In the genomic region with DNA sequence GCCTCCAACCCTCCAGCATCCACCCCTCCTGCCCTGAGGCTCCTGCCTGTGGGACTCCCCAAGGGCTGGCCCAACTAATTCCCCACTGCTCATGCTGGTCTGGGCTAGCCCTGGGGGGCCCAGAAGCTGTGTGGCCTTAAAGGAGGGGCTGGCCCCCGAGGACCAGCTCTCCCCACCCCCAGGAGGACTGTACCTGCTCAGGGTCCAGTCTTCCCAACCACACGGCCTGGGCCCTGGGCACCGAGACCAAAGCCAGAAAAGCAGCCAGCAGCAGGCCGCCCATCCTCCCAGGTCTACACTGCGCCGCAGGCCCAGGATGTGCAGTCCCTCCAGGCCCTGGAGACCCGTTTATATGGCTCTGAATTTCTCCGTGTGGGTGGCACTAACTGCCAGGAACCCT, we compare ENCODE assay signal across 24 cellular contexts. TPM values are rescaled to one million over a fixed set of nuclear protein-coding genes. Genes with fewer than 3 reads are reported as not detected.
DNase-seq lines count a peak whose midpoint lies in the region; TF ChIP-seq lines count a peak whose summit lies in the region.
"Had no signal": no experiment of that assay in that cellular context is flagged by ENCODE, and none has a peak within 500 bp of the region (broad histone marks: within the 10 kb centered on the region; RNA-seq: fewer than 3 reads in every experiment).

A gene with protein sequence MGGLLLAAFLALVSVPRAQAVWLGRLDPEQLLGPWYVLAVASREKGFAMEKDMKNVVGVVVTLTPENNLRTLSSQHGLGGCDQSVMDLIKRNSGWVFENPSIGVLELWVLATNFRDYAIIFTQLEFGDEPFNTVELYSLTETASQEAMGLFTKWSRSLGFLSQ (minus strand): TSS at position 325 of the 400 bp plus-strand sequence. CDS start 42 bp downstream, at position 283.

- H3K4ac ChIP-seq in neuronal stem cell (ENCODE audit: low read length), result no peak within 1 kb of the TSS

- peaks cover 12% of the 10 kb centered on the region for H3K9me3 Mint-ChIP-seq in activated CD4-positive, alpha-beta T cell treated with anti-CD3 and anti-CD28 coated beads, Interleukin-2, amount 10 ng/mL, durations not matched to agents 7 days and 5 days
- H3K9me3 Mint-ChIP-seq in glutamatergic neuron (ENCODE audit: unreplicated experiment), result peaks cover 3% of the 10 kb centered on the region

- H2BK120ac ChIP-seq in neuronal stem cell (ENCODE audit: low read depth, low read length), result no peak within 1 kb of the TSS

- TF ChIP-seq CTCF in glutamatergic neuron (IDR thresholded peaks at IDR 0.05; ENCODE audit: partially characterized antibody, unreplicated experiment) (no peak), vagina (IDR thresholded peaks at IDR 0.05) (no peak), WERI-Rb-1 (IDR thresholded peaks at IDR 0.05; ENCODE audit: low read depth, low read length) (no peak)

- H3K27ac ChIP-seq in neuronal stem cell (replicated peaks; ENCODE audit: low read length) (no peak within 1 kb of the TSS), vagina (no peak within 1 kb of the TSS), WERI-Rb-1 (no peak within 1 kb of the TSS)
- H3K27ac ChIP-seq: brain microvascular endothelial cell, colonic mucosa, lower lobe of right lung, thoracic aorta had no signal

- CTCF ChIA-PET in activated CD4-positive, alpha-beta T cell treated with anti-CD3 and anti-CD28 coated beads, Interleukin-2, amount 10 ng/mL, durations not matched to agents 7 days and 5 days (lab: Charles Lee), result no interaction called here

- H4K8ac ChIP-seq in neuronal stem cell (ENCODE audit: low read depth, low read length), result peak within 1 kb of the TSS; percentile 43

- H3K27me3 Mint-ChIP-seq in activated CD4-positive, alpha-beta T cell treated with anti-CD3 and anti-CD28 coated beads, Interleukin-2, amount 10 ng/mL, durations not matched to agents 7 days and 5 days, result peaks cover 5% of the 10 kb centered on the region
- no peaks in the 10 kb centered on the region for H3K27me3 Mint-ChIP-seq in glutamatergic neuron (ENCODE audit: unreplicated experiment)

- H3K27ac Mint-ChIP-seq in activated CD4-positive, alpha-beta T cell treated with anti-CD3 and anti-CD28 coated beads, Interleukin-2, amount 10 ng/mL, durations not matched to agents 7 days and 5 days, result peak within 1 kb of the TSS; percentile 57
- H3K27ac Mint-ChIP-seq in glutamatergic neuron (ENCODE audit: unreplicated experiment), result no peak within 1 kb of the TSS
- H3K27ac Mint-ChIP-seq: activated CD4-positive, alpha-beta T cell treated with anti-CD3 and anti-CD28 coated beads for 36 hours; activated naive CD8-positive, alpha-beta T cell treated with anti-CD3 and anti-CD28 coated beads for 36 hours; activated T-helper 17 cell treated with anti-CD3 and anti-CD28 coated beads, Interleukin-2, amount 50 U/mL, for 72 hours; endodermal cell had no signal

- H3K14ac ChIP-seq in neuronal stem cell (ENCODE audit: low read length), result peak within 1 kb of the TSS; percentile 98

- no peak within 1 kb of the TSS for H3K4me3 ChIP-seq in neuronal stem cell (ENCODE audit: low read length in 2 of 2)
- H3K4me3 ChIP-seq in vagina, result no peak within 1 kb of the TSS
- H3K4me3 ChIP-seq in WERI-Rb-1 (ENCODE audit: low read depth, low read length), result no peak within 1 kb of the TSS
- H3K4me3 ChIP-seq: colonic mucosa, lower lobe of right lung, thoracic aorta had no signal

- H3K9me3 ChIP-seq in neuronal stem cell (replicated peaks in 1 of 2; ENCODE audit: control insufficient read depth in 2 of 2, insufficient read depth in 1 of 2, low read depth in 1 of 2, low read length in 2 of 2) (peaks cover 0 to 5% of the 10 kb centered on the region in 2 donors), vagina (no peaks in the 10 kb centered on the region), WERI-Rb-1 (ENCODE audit: severe bottlenecking) (no peaks in the 10 kb centered on the region)
- H3K9me3 ChIP-seq: colonic mucosa, lower lobe of right lung had no signal

- H3K36me3 ChIP-seq in neuronal stem cell (replicated peaks in 1 of 2; ENCODE audit: control insufficient read depth in 2 of 2, insufficient read depth in 2 of 2, low read length in 2 of 2) (no peaks in the 10 kb centered on the region), vagina (no peaks in the 10 kb centered on the region), WERI-Rb-1 (no peaks in the 10 kb centered on the region)
- H3K36me3 ChIP-seq: brain microvascular endothelial cell, colonic mucosa, lower lobe of right lung, thoracic aorta had no signal

- no CpG with 5 or more reads among the region's 8 CpGs for WGBS in neuronal stem cell (ENCODE audit: extremely low coverage in 2 of 2, insufficient read length in 2 of 2, insufficient replicate concordance in 1 of 2), 2 donors

- H3K4me3 Mint-ChIP-seq in activated CD4-positive, alpha-beta T cell treated with anti-CD3 and anti-CD28 coated beads, Interleukin-2, amount 10 ng/mL, durations not matched to agents 7 days and 5 days, result no peak within 1 kb of the TSS
- peak within 1 kb of the TSS; percentile 55 for H3K4me3 Mint-ChIP-seq in glutamatergic neuron (ENCODE audit: unreplicated experiment)
- H3K4me3 Mint-ChIP-seq: activated CD4-positive, alpha-beta T cell treated with anti-CD3 and anti-CD28 coated beads for 36 hours; activated naive CD8-positive, alpha-beta T cell treated with anti-CD3 and anti-CD28 coated beads for 36 hours; activated T-helper 17 cell treated with anti-CD3 and anti-CD28 coated beads, Interleukin-2, amount 50 U/mL, for 72 hours; endodermal cell had no signal

- POLR2A ChIA-PET in activated CD4-positive, alpha-beta T cell treated with anti-CD3 and anti-CD28 coated beads, Interleukin-2, amount 10 ng/mL, durations not matched to agents 7 days and 5 days (lab: Charles Lee), result no interaction called here

- peak within 1 kb of the TSS; percentile 53 for H2BK5ac ChIP-seq in neuronal stem cell (ENCODE audit: low read length)

- H2AK5ac ChIP-seq in neuronal stem cell (ENCODE audit: low read depth, low read length), result peak within 1 kb of the TSS; percentile 90

- intact Hi-C loops in vagina (cut with DNase I), result no loop called here

- no peak for DNase-seq in activated CD4-positive, alpha-beta T cell treated with anti-CD3 and anti-CD28 coated beads, Interleukin-2, amount 10 ng/mL, durations not matched to agents 7 days and 5 days
- no peak for DNase-seq in activated CD4-positive, alpha-beta T cell treated with anti-CD3 and anti-CD28 coated beads, Interleukin-2, amount 50 U/mL, for 4 hours
- DNase-seq in glutamatergic neuron (no peak), neuronal stem cell (ENCODE audit: low spot score) (no peak), vagina (ENCODE audit: extremely low spot score in 2 of 2) (no peak), WERI-Rb-1 (no peak), activated gamma-delta T cell treated with Interleukin-2 at 50 U/mL for 16 hours (no peak)
- DNase-seq in activated CD8-positive, alpha-beta memory T cell treated with anti-CD3 and anti-CD28 coated beads, Interleukin-2, amount 50 U/mL, for 48 hours, result no peak
- DNase-seq: 8988T; activated CD4-positive, alpha-beta T cell treated with anti-CD3 and anti-CD28 coated beads for 36 hours; activated naive CD8-positive, alpha-beta T cell treated with anti-CD3 and anti-CD28 coated beads for 36 hours; brain microvascular endothelial cell; colonic mucosa; endodermal cell; NCI-H1417 treated with DMSO at 0.1 percent for 48 hours; NCI-H2107; NCI-H510A treated with DMSO at 0.1 percent for 48 hours; NK-92 treated with Interleukin-12 subunit alpha and Interleukin-12 subunit beta, amount 100 ng/mL, for 24 hours had no signal

- peak within 1 kb of the TSS; percentile 20 for H3K23ac ChIP-seq in neuronal stem cell (ENCODE audit: low read depth, low read length, poor library complexity)

- H3K9ac ChIP-seq in neuronal stem cell (ENCODE audit: low read depth, low read length, poor library complexity), result peak within 1 kb of the TSS; percentile 84

- no peak for TF ChIP-seq POLR2A in vagina (IDR thresholded peaks at IDR 0.05)

- H2BK12ac ChIP-seq in neuronal stem cell (ENCODE audit: low read length), result peak within 1 kb of the TSS; percentile 84

- peaks cover 5% of the 10 kb centered on the region for H3K36me3 Mint-ChIP-seq in activated CD4-positive, alpha-beta T cell treated with anti-CD3 and anti-CD28 coated beads, Interleukin-2, amount 10 ng/mL, durations not matched to agents 7 days and 5 days (ENCODE audit: low read depth)
- H3K36me3 Mint-ChIP-seq in glutamatergic neuron (ENCODE audit: unreplicated experiment), result peaks cover 7% of the 10 kb centered on the region

- H3K4me1 ChIP-seq in neuronal stem cell (ENCODE audit: control insufficient read depth in 2 of 2, insufficient read depth in 1 of 2, low read depth in 1 of 2, low read length in 2 of 2) (peaks cover 0 to 3% of the 10 kb centered on the region in 2 donors), vagina (peaks cover 7% of the 10 kb centered on the region)
- H3K4me1 ChIP-seq: colonic mucosa had no signal

- no peak within 1 kb of the TSS for H2AFZ ChIP-seq in neuronal stem cell (ENCODE audit: low read length)

- peaks cover 5% of the 10 kb centered on the region for H3K4me1 Mint-ChIP-seq in activated CD4-positive, alpha-beta T cell treated with anti-CD3 and anti-CD28 coated beads, Interleukin-2, amount 10 ng/mL, durations not matched to agents 7 days and 5 days
- no peaks in the 10 kb centered on the region for H3K4me1 Mint-ChIP-seq in glutamatergic neuron (ENCODE audit: low read depth, unreplicated experiment)
- H3K4me1 Mint-ChIP-seq: activated T-helper 17 cell treated with anti-CD3 and anti-CD28 coated beads, Interleukin-2, amount 50 U/mL, for 72 hours; endodermal cell had no signal

- no peaks in the 10 kb centered on the region for H3K79me1 ChIP-seq in neuronal stem cell (ENCODE audit: low read depth, low read length)

- H3K4me2 ChIP-seq in neuronal stem cell (ENCODE audit: insufficient read depth, low read length, poor library complexity, severe bottlenecking), result no peak within 1 kb of the TSS

- H4K91ac ChIP-seq in neuronal stem cell (ENCODE audit: low read depth, low read length, poor library complexity), result no peak within 1 kb of the TSS

- peaks cover 0 to 35% (median 0%) of the 10 kb centered on the region in 3 experiments for H3K27me3 ChIP-seq in neuronal stem cell (ENCODE audit: control insufficient read depth in 3 of 3, insufficient read depth in 3 of 3, low read depth in 1 of 3, low read length in 3 of 3)
- no peaks in the 10 kb centered on the region for H3K27me3 ChIP-seq in vagina
- no peaks in the 10 kb centered on the region for H3K27me3 ChIP-seq in WERI-Rb-1 (ENCODE audit: insufficient read depth, low read depth, severe bottlenecking)

- H3K18ac ChIP-seq in neuronal stem cell (ENCODE audit: low read length), result peak within 1 kb of the TSS; percentile 87

- H2BK15ac ChIP-seq in neuronal stem cell (ENCODE audit: low read length), result peak within 1 kb of the TSS; percentile 75

RNA-seq across cellular contexts. Expression of the gene that starts here (rescaled TPM):
- not detected for total RNA-seq in activated CD4-positive, alpha-beta T cell treated with anti-CD3 and anti-CD28 coated beads, Interleukin-2, amount 10 ng/mL, durations not matched to agents 7 days and 5 days
- total RNA-seq in glutamatergic neuron (ENCODE audit: unreplicated experiment) (not detected), vagina (17.9 TPM)
- not detected for polyA plus RNA-seq in neuronal stem cell (2013, experiment 1 of 2)
- not detected for polyA plus RNA-seq in neuronal stem cell (2013, experiment 2 of 2)
- total RNA-seq: activated CD4-positive, alpha-beta T cell treated with anti-CD3 and anti-CD28 coated beads for 36 hours; activated naive CD8-positive, alpha-beta T cell treated with anti-CD3 and anti-CD28 coated beads for 36 hours; activated T-helper 17 cell treated with anti-CD3 and anti-CD28 coated beads, Interleukin-2, amount 50 U/mL, for 72 hours; endodermal cell; fibroblast of lung; myocyte; RPMI7951 had no signal
- polyA plus RNA-seq: fibroblast of lung had no signal

Comparison
In these comparisons a context has a peak if more than half of its experiments do, and no peak if none do; other contexts are left out.
1. RNA of the gene that starts here (total RNA-seq): 17.9 TPM in vagina (single experiment); not detected in activated CD4-positive, alpha-beta T cell treated with anti-CD3 and anti-CD28 coated beads, Interleukin-2, amount 10 ng/mL, durations not matched to agents 7 days and 5 days and not detected in glutamatergic neuron (single experiment); every median in the first group is over 10 times any median in the second.